8 cellular contexts compared by ENCODE assay signal in genomic region chr21:44454747-44455523, GRCh38. TPM values are rescaled to one million over a fixed set of nuclear protein-coding genes. Genes with fewer than 3 reads are reported as not detected.
A peak's percentile ranks its signal among the peaks of the same experiment; 100 is the strongest.
DNase-seq lines count a peak whose midpoint lies in the region; ATAC-seq, FAIRE-seq and TF ChIP-seq lines count a peak whose summit lies in the region.

LRRC3 (plus strand) TSS chr21:44455510; CDS start chr21:44456645, 1,135 bp downstream.

- POLR2A ChIA-PET in T-cell (lab: Charles Lee), result no interaction called here

- peak; percentile 70 to 84 (median 81) for ATAC-seq in T-cell (replicated peaks in 1 of 4)

- H3K27ac Mint-ChIP-seq in T-cell, result peak within 1 kb of the TSS in 1 of 2 donors; percentile 2

- H3K4me1 Mint-ChIP-seq in T-cell, result peaks cover 0 to 11% (median 7%) of the 10 kb centered on the region in 3 donors

- peak within 1 kb of the TSS; percentile 67 to 78 (median 69) for H3K4me3 Mint-ChIP-seq in T-cell

- peak within 1 kb of the TSS; percentile 36 for H3K4me3 ChIP-seq in Jurkat, Clone E6-1 (ENCODE audit: low read length)
- H3K4me3 ChIP-seq in skeletal muscle cell (ENCODE audit: low read depth, low read length), result peak within 1 kb of the TSS; percentile 51

- DNase-seq in Daoy (ENCODE audit: low read depth) (peak; percentile 87), T-cell (peak; percentile 48 to 85 (median 74)), amniotic stem cell (lab: John Stamatoyannopoulos, UW) (peak; percentile 55), iPS DF 19.7 (ENCODE audit: low read depth, low spot score) (peak; percentile 48), skeletal muscle cell (ENCODE audit: low read depth) (peak; percentile 34), inferior parietal cortex (ENCODE audit: extremely low spot score) (no peak), H54 (ENCODE audit: insufficient read length, low spot score) (no peak)
- peak; percentile 55 for DNase-seq in Jurkat, Clone E6-1 (ENCODE audit: low read depth, low spot score)

- FAIRE-seq in H54 (lab: Jason Lieb, UNC), result no peak

- H3K27me3 Mint-ChIP-seq in T-cell, result peaks cover 5 to 6% of the 10 kb centered on the region in 2 donors

- no peaks in the 10 kb centered on the region for H3K36me3 Mint-ChIP-seq in T-cell

- TF ChIP-seq POLR2A in H54 (IDR thresholded peaks at IDR 0.05; ENCODE audit: low read depth, low read length), result no peak

- CTCF ChIA-PET in T-cell (lab: Charles Lee), result interaction anchor here in 1 of 2 donors (0.7 kb wide), 1 partner anchor 26 kb away, joined by 3 read pairs; no protein-coding TSS in a partner anchor

- H3K9me3 Mint-ChIP-seq in T-cell, result peaks cover 0 to 12% (median 8%) of the 10 kb centered on the region in 3 donors

RNA-seq across cellular contexts. Expression of gene LRRC3, which starts in this region (rescaled TPM):
- 0.06 and 0.17 TPM in 2 replicates for total RNA-seq in Daoy (2014; rRNA removed; shearing (Covaris generic))
- 1.1 TPM for polyA plus RNA-seq in Jurkat, Clone E6-1 (2012; ENCODE audit: insufficient read depth, insufficient read length)
- 1 to 10 TPM in 2 of 5 donors, under 1 TPM in 3; 0.76 to 2.2 (median 0.98) TPM for total RNA-seq in T-cell

Comparison
In these comparisons a context has a peak if more than half of its experiments do, and no peak if none do; other contexts are left out.
1. Peak in DNase-seq in Daoy; RNA of the gene not detected or under 1 TPM.
2. DNase-seq: peak in Jurkat, Clone E6-1 (single experiment), T-cell (34 of 34), amniotic stem cell (single experiment), iPS DF 19.7 (single experiment) and skeletal muscle cell (single experiment); none in inferior parietal cortex (single experiment) and H54 (single experiment).